9 cellular contexts compared by ENCODE assay signal in the genomic region with DNA sequence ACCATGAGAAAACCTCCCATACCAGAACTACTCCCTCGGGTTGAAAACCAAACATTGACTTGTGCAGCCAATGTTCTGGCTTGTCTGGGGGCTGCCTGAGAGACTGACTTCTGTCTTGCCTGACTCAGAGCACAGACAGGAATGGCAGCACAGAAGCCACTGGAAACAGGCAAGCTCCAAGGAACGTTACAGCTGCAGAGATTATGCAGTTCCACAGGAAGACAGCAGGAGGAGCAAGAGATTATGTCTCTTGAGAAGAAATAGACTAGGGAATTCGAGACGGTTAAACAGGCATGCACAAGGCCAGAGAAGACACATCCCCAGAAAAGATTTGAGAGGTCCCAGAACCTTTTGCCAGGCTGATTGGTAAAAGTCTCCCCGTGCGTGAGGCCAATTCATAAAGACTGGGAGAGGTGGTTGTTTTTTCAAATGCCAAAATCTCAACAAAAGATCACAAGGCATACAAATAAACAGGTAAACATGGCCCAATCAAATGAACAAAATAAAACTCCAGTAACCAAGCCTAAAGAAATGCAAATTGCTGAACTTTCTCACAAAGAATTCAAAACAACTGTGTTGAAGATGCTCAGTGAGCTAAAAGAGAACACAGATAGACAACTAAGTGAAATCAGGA.
A peak's percentile ranks its signal among the peaks of the same experiment; 100 is the strongest.
DNase-seq lines count a peak whose midpoint lies in the region; ATAC-seq, FAIRE-seq and TF ChIP-seq lines count a peak whose summit lies in the region.
"Had no signal": no experiment of that assay in that cellular context is flagged by ENCODE, and none has a peak within 500 bp of the region (broad histone marks: within the 10 kb centered on the region; RNA-seq: fewer than 3 reads in every experiment).

No MANE protein-coding gene starts in this region.

- H3K4me1 Mint-ChIP-seq in activated T-helper 17 cell treated with anti-CD3 and anti-CD28 coated beads, Interleukin-2, amount 50 U/mL, for 72 hours: peaks cover 9% of the 10 kb centered on the region

- no peak overlapping the region for H3K23ac ChIP-seq in neuronal stem cell (ENCODE audit: low read depth, low read length, poor library complexity)

- in situ Hi-C loops in K562 (cut with MboI): no loop called here

- no peaks in the 10 kb centered on the region for H3K27me3 ChIP-seq in K562 (ENCODE audit: control insufficient read depth in 2 of 2, insufficient read depth in 2 of 2, low read length in 2 of 2)
- peaks cover 0 to 5% (median 0%) of the 10 kb centered on the region in 3 experiments for H3K27me3 ChIP-seq in neuronal stem cell (ENCODE audit: control insufficient read depth in 3 of 3, insufficient read depth in 3 of 3, low read depth in 1 of 3, low read length in 3 of 3)

- CTCF ChIA-PET in K562 (lab: Yijun Ruan, JAX; ENCODE audit: low intra/inter-chr PET ratio): no interaction called here

- peaks cover 9% of the 10 kb centered on the region for H3K9me3 Mint-ChIP-seq in activated T-helper 17 cell treated with anti-CD3 and anti-CD28 coated beads, Interleukin-2, amount 50 U/mL, for 72 hours

- no peak overlapping the region for H4K8ac ChIP-seq in neuronal stem cell (ENCODE audit: low read depth, low read length)

- 0% methylated on average over 6 of the region's 6 CpGs for WGBS in K562 (ENCODE audit: insufficient coverage, low coverage, missing lambda C conversion rate)
- WGBS in neuronal stem cell (ENCODE audit: extremely low coverage in 2 of 2, insufficient read length in 2 of 2, insufficient replicate concordance in 1 of 2), 2 donors: no CpG with 5 or more reads among the region's 6 CpGs

- no peak for TF ChIP-seq POLR2A in K562 (conservative IDR thresholded peaks at IDR 0.05)

- H3K4me3 Mint-ChIP-seq in activated T-helper 17 cell treated with anti-CD3 and anti-CD28 coated beads, Interleukin-2, amount 50 U/mL, for 72 hours: no peak overlapping the region

- H3K9ac ChIP-seq in K562 (ENCODE audit: insufficient read depth in 1 of 2, low read depth in 2 of 2, low read length in 2 of 2): no peak overlapping the region
- no peak overlapping the region for H3K9ac ChIP-seq in neuronal stem cell (ENCODE audit: low read depth, low read length, poor library complexity)

- H3K27ac ChIP-seq in C4-2B (no peak overlapping the region), K562 (ENCODE audit: extremely low read depth, low read depth, low read length) (no peak overlapping the region), neuronal stem cell (replicated peaks; ENCODE audit: low read length) (no peak overlapping the region)

- H2AK5ac ChIP-seq in neuronal stem cell (ENCODE audit: low read depth, low read length): no peak overlapping the region

- H3K9me3 ChIP-seq in K562 (replicated peaks; ENCODE audit: control insufficient read depth, insufficient read depth, low read depth, low read length) (no peaks in the 10 kb centered on the region; the same call in 1 of the 2 replicates), neuronal stem cell (replicated peaks in 1 of 2; ENCODE audit: control insufficient read depth in 2 of 2, insufficient read depth in 1 of 2, low read depth in 1 of 2, low read length in 2 of 2) (peaks cover 0 to 7% of the 10 kb centered on the region in 2 donors)

- H3K36me3 ChIP-seq in K562 (ENCODE audit: control insufficient read depth, insufficient read depth, low read length) (no peaks in the 10 kb centered on the region), neuronal stem cell (replicated peaks in 1 of 2; ENCODE audit: control insufficient read depth in 2 of 2, insufficient read depth in 2 of 2, low read length in 2 of 2) (no peaks in the 10 kb centered on the region)

- H2AFZ ChIP-seq in K562 (ENCODE audit: low read depth, low read length): no peak overlapping the region
- H2AFZ ChIP-seq in neuronal stem cell (ENCODE audit: low read length): no peak overlapping the region

- no peak overlapping the region for H3K4me3 ChIP-seq in K562
- H3K4me3 ChIP-seq in neuronal stem cell (ENCODE audit: low read length in 2 of 2): no peak overlapping the region

- H2BK15ac ChIP-seq in neuronal stem cell (ENCODE audit: low read length): no peak overlapping the region

- no peaks in the 10 kb centered on the region for H4K20me1 ChIP-seq in K562 (replicated peaks; ENCODE audit: control insufficient read depth, insufficient read depth, low read length)

- H3K4me1 ChIP-seq in K562 (replicated peaks in 1 of 2; ENCODE audit: control insufficient read depth in 2 of 2, insufficient read depth in 2 of 2, low read length in 2 of 2) (no peaks in the 10 kb centered on the region), neuronal stem cell (ENCODE audit: control insufficient read depth in 2 of 2, insufficient read depth in 1 of 2, low read depth in 1 of 2, low read length in 2 of 2) (no peaks in the 10 kb centered on the region)

- peak; percentile 82 for TF ChIP-seq CTCF in C4-2B (conservative IDR thresholded peaks at IDR 0.05)
- TF ChIP-seq CTCF in K562 (IDR thresholded peaks at IDR 0.05 in 2 of 3, conservative IDR thresholded peaks at IDR 0.05 in 1 of 3; ENCODE audit: insufficient read depth in 2 of 3, low read depth in 1 of 3, low read length in 3 of 3): peak; percentile 43 to 54 (median 53); a peak in 5 of 6 replicates

- no peak overlapping the region for H3K27ac Mint-ChIP-seq in activated T-helper 17 cell treated with anti-CD3 and anti-CD28 coated beads, Interleukin-2, amount 50 U/mL, for 72 hours

- H3K27me3 Mint-ChIP-seq in activated T-helper 17 cell treated with anti-CD3 and anti-CD28 coated beads, Interleukin-2, amount 50 U/mL, for 72 hours: peaks cover 28% of the 10 kb centered on the region

- H3K14ac ChIP-seq in neuronal stem cell (ENCODE audit: low read length): no peak overlapping the region

- H3K18ac ChIP-seq in neuronal stem cell (ENCODE audit: low read length): no peak overlapping the region

- H3K4me2 ChIP-seq in K562 (ENCODE audit: insufficient read depth, low read length) (no peak overlapping the region), neuronal stem cell (ENCODE audit: insufficient read depth, low read length, poor library complexity, severe bottlenecking) (no peak overlapping the region)

- H3K79me2 ChIP-seq in K562 (ENCODE audit: control insufficient read depth, insufficient read depth, low read length): no peaks in the 10 kb centered on the region

- H3K36me3 Mint-ChIP-seq in activated T-helper 17 cell treated with anti-CD3 and anti-CD28 coated beads, Interleukin-2, amount 50 U/mL, for 72 hours (ENCODE audit: low read depth): no peaks in the 10 kb centered on the region
- H3K36me3 Mint-ChIP-seq: IgD-negative memory B cell had no signal

- H2BK120ac ChIP-seq in neuronal stem cell (ENCODE audit: low read depth, low read length): no peak overlapping the region

- intact Hi-C loops in K562 (cut with micrococcal nuclease): loop anchor here (1.0 kb wide), 1 partner anchor 39 kb away; no protein-coding TSS in a partner anchor
- intact Hi-C loops in left colon (cut with DNase I, micrococcal nuclease): loop anchor here in 1 of 2 donors (10.0 kb wide), 1 partner anchor 1141 kb away; no protein-coding TSS in a partner anchor

- H3K4ac ChIP-seq in neuronal stem cell (ENCODE audit: low read length): no peak overlapping the region

- no peak overlapping the region for H2BK12ac ChIP-seq in neuronal stem cell (ENCODE audit: low read length)

- TF ChIP-seq EP300 in K562 (IDR thresholded peaks at IDR 0.05; ENCODE audit: low read length): no peak

- POLR2A ChIA-PET in K562 (lab: Yijun Ruan, JAX): no interaction called here

- H2BK5ac ChIP-seq in neuronal stem cell (ENCODE audit: low read length): no peak overlapping the region

- ATAC-seq in K562: peak; percentile 46; the same call in 1 of the 3 replicates
- peak; percentile 56 for ATAC-seq in left colon
- no peak for ATAC-seq in activated T-helper 17 cell treated with anti-CD3 and anti-CD28 coated beads, Interleukin-2, amount 50 U/mL, for 72 hours (replicated peaks)

- BruUV-seq in K562 (replicated peaks; lab: Mats Ljungman, UMichigan): no TSS peak

- H3K9me1 ChIP-seq in K562 (ENCODE audit: control insufficient read depth, insufficient read depth, low read length): no peaks in the 10 kb centered on the region

- TF ChIP-seq RAD21 in K562 (CRISPR knock-in tag; conservative IDR thresholded peaks at IDR 0.05 in 1 of 2, IDR thresholded peaks at IDR 0.05 in 1 of 2): peak in 1 of 2 experiments; percentile 40; a peak in 1 of 4 replicates

- peaks cover 1% of the 10 kb centered on the region for H3K79me1 ChIP-seq in neuronal stem cell (ENCODE audit: low read depth, low read length)

- no peak for FAIRE-seq in GM19239 (lab: Jason Lieb, UNC)
- peak; percentile 71 for FAIRE-seq in K562 (lab: Jason Lieb, UNC)

- DNase-seq in GM19239 (ENCODE audit: insufficient read length, low spot score): peak; percentile 25
- peak; percentile 67 for DNase-seq in NCI-H748 (lab: John Stamatoyannopoulos, UW; ENCODE audit: unreplicated experiment)
- peak in 3 of 4 experiments; percentile 34 to 45 (median 34) for DNase-seq in K562 (ENCODE audit: extremely low read depth in 1 of 4, low spot score in 3 of 4)
- DNase-seq in left colon: peak; percentile 28 to 57
- DNase-seq in neuronal stem cell (ENCODE audit: low spot score): no peak
- DNase-seq in middle frontal gyrus (ENCODE audit: extremely low spot score, low spot score): no peak

- no peak overlapping the region for H4K91ac ChIP-seq in neuronal stem cell (ENCODE audit: low read depth, low read length, poor library complexity)

TF ChIP-seq in K562, 482 proteins besides CTCF, POLR2A, EP300 and RAD21:
- TF ChIP-seq, protein P1, sequence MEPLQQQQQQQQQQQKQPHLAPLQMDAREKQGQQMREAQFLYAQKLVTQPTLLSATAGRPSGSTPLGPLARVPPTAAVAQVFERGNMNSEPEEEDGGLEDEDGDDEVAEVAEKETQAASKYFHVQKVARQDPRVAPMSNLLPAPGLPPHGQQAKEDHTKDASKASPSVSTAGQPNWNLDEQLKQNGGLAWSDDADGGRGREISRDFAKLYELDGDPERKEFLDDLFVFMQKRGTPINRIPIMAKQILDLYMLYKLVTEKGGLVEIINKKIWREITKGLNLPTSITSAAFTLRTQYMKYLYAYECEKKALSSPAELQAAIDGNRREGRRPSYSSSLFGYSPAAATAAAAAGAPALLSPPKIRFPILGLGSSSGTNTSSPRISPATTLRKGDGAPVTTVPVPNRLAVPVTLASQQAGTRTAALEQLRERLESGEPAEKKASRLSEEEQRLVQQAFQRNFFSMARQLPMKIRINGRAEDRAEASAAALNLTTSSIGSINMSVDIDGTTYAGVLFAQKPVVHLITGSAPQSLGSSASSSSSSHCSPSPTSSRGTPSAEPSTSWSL (CRISPR knock-in tag; IDR thresholded peaks at IDR 0.05; ENCODE audit: borderline replicate concordance): no peak
- TF ChIP-seq TRIM28 (IDR thresholded peaks at IDR 0.05) (no peak), CC2D1A (IDR thresholded peaks at IDR 0.05) (no peak), HMG20A (CRISPR knock-in tag; conservative IDR thresholded peaks at IDR 0.05) (no peak)

Comparison
In these comparisons a context has a peak if more than half of its experiments do, and no peak if none do; other contexts are left out.
1. DNase-seq: peak in GM19239 (single experiment), NCI-H748 (single experiment), K562 (3 of 4) and left colon (2 of 2); none in neuronal stem cell (single experiment) and middle frontal gyrus (single experiment).